Comparison of ENCODE assay signal across 8 cellular contexts in genomic region chr20:23637282-23638221, GRCh38. TPM values are rescaled to one million over a fixed set of nuclear protein-coding genes. Genes with fewer than 3 reads are reported as not detected.
DNase-seq lines count a peak whose midpoint lies in the region; ATAC-seq and TF ChIP-seq lines count a peak whose summit lies in the region.

Gene CST3 (minus strand): TSS chr20:23637955. CDS start chr20:23637862, 93 bp downstream.

- no peaks in the 10 kb centered on the region for H3K9me3 ChIP-seq in spleen

- ATAC-seq in GM21619 (IDR thresholded peaks at IDR 0.05; ENCODE audit: unreplicated experiment) = peak; percentile 63

- in situ Hi-C loops in KBM-7 (cut with MboI; ENCODE audit: low pct_unique_long_range_greater_than_20kb, low sequenced_read_pairs) = no loop called here

- peak within 1 kb of the TSS; percentile 76 to 97 for H3K27ac ChIP-seq in coronary artery
- H3K27ac ChIP-seq in spleen = peak within 1 kb of the TSS; percentile 74 to 96 (median 88)

- peak within 1 kb of the TSS; percentile 91 for H3K4me3 ChIP-seq in coronary artery
- peak within 1 kb of the TSS; percentile 59 to 87 (median 73) for H3K4me3 ChIP-seq in spleen

- H3K36me3 ChIP-seq in spleen = peaks cover 0 to 30% (median 12%) of the 10 kb centered on the region in 6 donors

- peaks cover 9 to 100% (median 34%) of the 10 kb centered on the region in 6 donors for H3K4me1 ChIP-seq in spleen

- TF ChIP-seq CTCF in coronary artery (IDR thresholded peaks at IDR 0.05) = no peak
- no peak for TF ChIP-seq CTCF in spleen (IDR thresholded peaks at IDR 0.05 in 8 of 11, conservative IDR thresholded peaks at IDR 0.05 in 3 of 11)

- 1 to 5% (median 1%) methylated on average over 55 to 92 of the region's 92 CpGs for WGBS in spleen, 5 donors

- intact Hi-C loops in spleen (cut with DNase I; ENCODE audit: low total_unique reads) = no loop called here

- peak in 1 of 3 donors; percentile 64 for TF ChIP-seq POLR2A in spleen (IDR thresholded peaks at IDR 0.05)

- H3K27me3 ChIP-seq in spleen (replicated peaks in 1 of 7) = peaks cover 0 to 25% (median 7%) of the 10 kb centered on the region in 7 donors

- peak; percentile 32 for DNase-seq in GF-D8 (lab: John Stamatoyannopoulos, UW)
- DNase-seq in KBM-7 = peak; percentile 72
- peak; percentile 89 for DNase-seq in RKO (ENCODE audit: low spot score)
- peak; percentile 92 for DNase-seq in coronary artery (ENCODE audit: low spot score)
- DNase-seq in kidney glomerular epithelial cell (lab: John Stamatoyannopoulos, UW) = peak; percentile 80
- peak; percentile 90 for DNase-seq in spleen
- DNase-seq in T-helper 9 cell = no peak

RNA-seq across cellular contexts. Expression of gene CST3, which starts in this region (rescaled TPM):
- 1,000 to 10,000 TPM in 3 of 7 donors, 100 to 1,000 TPM in 4; 501 to 1,082 (median 830) TPM for total RNA-seq in spleen
- polyA plus RNA-seq in spleen = 100 to 1,000 TPM; 199 to 272 (median 267) TPM
